8 cellular contexts compared by ENCODE assay signal in genomic region chr4:83535520-83535944, GRCh38. TPM values are rescaled to one million over a fixed set of nuclear protein-coding genes. Genes with fewer than 3 reads are reported as not detected.
DNase-seq lines count a peak whose midpoint lies in the region; ATAC-seq and TF ChIP-seq lines count a peak whose summit lies in the region.

No MANE protein-coding gene starts in this region.

- peak overlapping the region; percentile 84 for H3K4me3 Mint-ChIP-seq in activated T-cell treated with anti-CD3 and anti-CD28 coated beads, Interleukin-2, amount 50 U/mL, for 24 hours

- H3K27me3 ChIP-seq in fibroblast of lung (ENCODE audit: control insufficient read depth, insufficient read depth, low read length): peaks cover 12% of the 10 kb centered on the region
- H3K27me3 ChIP-seq in neural cell (ENCODE audit: insufficient read depth, low read depth, low read length): peaks cover 62% of the 10 kb centered on the region
- H3K27me3 ChIP-seq in upper lobe of left lung: no peaks in the 10 kb centered on the region

- WGBS in upper lobe of left lung, 2 donors: 0% methylated on average over 16 to 19 of the region's 19 CpGs

- H3K27me3 Mint-ChIP-seq in activated T-cell treated with anti-CD3 and anti-CD28 coated beads, Interleukin-2, amount 50 U/mL, for 24 hours: peaks cover 42% of the 10 kb centered on the region

- H4K20me1 ChIP-seq in fibroblast of lung (ENCODE audit: control insufficient read depth, extremely low read depth, insufficient read depth, low read length) (no peaks in the 10 kb centered on the region), neural cell (ENCODE audit: insufficient read depth) (no peaks in the 10 kb centered on the region)

- no peak for TF ChIP-seq CTCF in fibroblast of lung (conservative IDR thresholded peaks at IDR 0.05 in 1 of 2, IDR thresholded peaks at IDR 0.05 in 1 of 2; ENCODE audit: low read depth in 1 of 2, low read length in 2 of 2)
- no peak for TF ChIP-seq CTCF in neural cell (IDR thresholded peaks at IDR 0.05; ENCODE audit: poor library complexity, severe bottlenecking)
- no peak for TF ChIP-seq CTCF in upper lobe of left lung (IDR thresholded peaks at IDR 0.05)

- H3K36me3 ChIP-seq in fibroblast of lung (ENCODE audit: control insufficient read depth, insufficient read depth, low read length) (no peaks in the 10 kb centered on the region), neural cell (ENCODE audit: insufficient read depth, low read length) (no peaks in the 10 kb centered on the region), upper lobe of left lung (no peaks in the 10 kb centered on the region)

- H3K4me3 ChIP-seq in fibroblast of lung (replicated peaks in 1 of 4; ENCODE audit: control extremely low read depth in 1 of 4, insufficient read depth in 1 of 4, low read depth in 3 of 4, low read length in 4 of 4): peak overlapping the region; percentile 79 to 97 (median 88)
- H3K4me3 ChIP-seq in neural cell (ENCODE audit: low read length): peak overlapping the region; percentile 88
- H3K4me3 ChIP-seq in upper lobe of left lung: peak overlapping the region; percentile 64 to 80 (median 70)

- TF ChIP-seq EP300 in neural cell (conservative IDR thresholded peaks at IDR 0.05; ENCODE audit: poor library complexity, severe bottlenecking): no peak
- no peak for TF ChIP-seq EP300 in upper lobe of left lung (IDR thresholded peaks at IDR 0.05)

- peak overlapping the region; percentile 82 for H3K27ac ChIP-seq in fibroblast of lung (ENCODE audit: insufficient read depth, low read length)
- no peak overlapping the region for H3K27ac ChIP-seq in neural cell (ENCODE audit: low read length)
- peak overlapping the region; percentile 78 to 88 (median 81) for H3K27ac ChIP-seq in upper lobe of left lung

- H3K9me3 ChIP-seq in fibroblast of lung (ENCODE audit: control insufficient read depth, insufficient read depth, low read depth, low read length) (no peaks in the 10 kb centered on the region), neural cell (ENCODE audit: low read length) (no peaks in the 10 kb centered on the region), upper lobe of left lung (no peaks in the 10 kb centered on the region)

- H3K4me2 ChIP-seq in fibroblast of lung (ENCODE audit: extremely low read depth, insufficient read depth, low read length) (peak overlapping the region; percentile 98), neural cell (ENCODE audit: low read length) (peak overlapping the region; percentile 97)

- H3K4me1 Mint-ChIP-seq in activated T-cell treated with anti-CD3 and anti-CD28 coated beads, Interleukin-2, amount 50 U/mL, for 24 hours (ENCODE audit: low read depth): peaks cover 22% of the 10 kb centered on the region

- H3F3A ChIP-seq in neural cell (ENCODE audit: insufficient read depth, low read length, poor library complexity, severe bottlenecking): peaks cover 7% of the 10 kb centered on the region

- ATAC-seq in Right ventricle myocardium inferior (peak; percentile 61), HG03025 (IDR thresholded peaks at IDR 0.05; ENCODE audit: low FRiP score, unreplicated experiment) (peak; percentile 32), upper lobe of left lung (ENCODE audit: low FRiP score in 2 of 2) (peak; percentile 78 to 79)

- no peaks in the 10 kb centered on the region for H3K36me3 Mint-ChIP-seq in activated T-cell treated with anti-CD3 and anti-CD28 coated beads, Interleukin-2, amount 50 U/mL, for 24 hours (ENCODE audit: low read depth)

- H3K9me3 Mint-ChIP-seq in activated T-cell treated with anti-CD3 and anti-CD28 coated beads, Interleukin-2, amount 50 U/mL, for 24 hours: no peaks in the 10 kb centered on the region

- TF ChIP-seq POLR2A in upper lobe of left lung (IDR thresholded peaks at IDR 0.05): peak in 1 of 4 donors; percentile 5

- H3K27ac Mint-ChIP-seq in activated T-cell treated with anti-CD3 and anti-CD28 coated beads, Interleukin-2, amount 50 U/mL, for 24 hours: peak overlapping the region; percentile 59

- H2AFZ ChIP-seq in fibroblast of lung (ENCODE audit: low read length) (peak overlapping the region; percentile 96), neural cell (ENCODE audit: low read depth, low read length) (no peak overlapping the region)

- no peaks in the 10 kb centered on the region for H3K9me2 ChIP-seq in neural cell (ENCODE audit: insufficient read depth, low read length)

- DNase-seq in Right ventricle myocardium inferior (ENCODE audit: missing footprints) (peak; percentile 75), cardiac septum (ENCODE audit: low spot score) (no peak), NCI-H526 treated with DMSO at 0.1 percent for 48 hours (lab: John Stamatoyannopoulos, UW) (peak; percentile 62), fibroblast of lung (ENCODE audit: low read depth in 2 of 2) (peak; percentile 72 to 75), upper lobe of left lung (peak in 1 of 2 donors; percentile 67)
- peak; percentile 60 for DNase-seq in activated T-cell treated with anti-CD3 and anti-CD28 coated beads, Interleukin-2, amount 50 U/mL, for 24 hours

- peaks cover 8% of the 10 kb centered on the region for H3K4me1 ChIP-seq in fibroblast of lung (ENCODE audit: control insufficient read depth, extremely low read depth, insufficient read depth, low read length)
- peaks cover 10 to 32% (median 16%) of the 10 kb centered on the region in 4 donors for H3K4me1 ChIP-seq in upper lobe of left lung

- intact Hi-C loops in Right ventricle myocardium inferior (cut with DNase I): no loop called here
- intact Hi-C loops in cardiac septum (cut with DNase I): loop anchor here (2.0 to 5.0 kb wide), 2 partner anchors 47 to 1163 kb away; partner anchors contain the start of gene HNRNPD

- no peak for TF ChIP-seq RAD21 in neural cell (conservative IDR thresholded peaks at IDR 0.05)

- H3K9ac ChIP-seq in fibroblast of lung (ENCODE audit: insufficient read depth, low read length): peak overlapping the region; percentile 78
- H3K9ac ChIP-seq in neural cell (ENCODE audit: low read length): peak overlapping the region; percentile 20

- peaks cover 22% of the 10 kb centered on the region for H3K79me2 ChIP-seq in fibroblast of lung (ENCODE audit: control insufficient read depth, insufficient read depth, low read length)
- no peaks in the 10 kb centered on the region for H3K79me2 ChIP-seq in neural cell (replicated peaks; ENCODE audit: insufficient read depth, low read length)

TF ChIP-seq in neural cell, 6 proteins besides CTCF, POLR2A, EP300 and RAD21:
- TF ChIP-seq POLR2AphosphoS5 (IDR thresholded peaks at IDR 0.05) (peak; percentile 10), MXI1 (conservative IDR thresholded peaks at IDR 0.05; ENCODE audit: poor library complexity, severe bottlenecking) (peak; percentile 65), SMC3 (conservative IDR thresholded peaks at IDR 0.05; ENCODE audit: poor library complexity) (no peak)

RNA-seq across cellular contexts. Expression of gene GPAT3, which starts 0.4 kb away (rescaled TPM):
- total RNA-seq in Right ventricle myocardium inferior (33.8 TPM), cardiac septum (38.5 TPM), fibroblast of lung (2.1 and 4.1 TPM in 2 replicates), upper lobe of left lung (1 to 10 TPM in 5 of 6 donors, not detected in 1; 3.2 to 9.9 (median 8.4) TPM)
- polyA plus RNA-seq in fibroblast of lung (2.6 and 11.2 TPM in 2 replicates), neural cell (not detected in 2 replicates)
- polyA plus RNA-seq in fibroblast of lung (2012): 1.7 and 7.1 TPM in 2 replicates
- polyA minus RNA-seq in fibroblast of lung (ENCODE audit: low replicate concordance) (3.6 and 3.7 TPM in 2 replicates), neural cell (not detected in 2 replicates)

RNA-seq across cellular contexts. Expression of gene ABRAXAS1, which starts 50.6 kb away (rescaled TPM):
- total RNA-seq in Right ventricle myocardium inferior: 6.3 TPM
- 6.4 TPM for total RNA-seq in cardiac septum
- 22.0 and 27.2 TPM in 2 replicates for total RNA-seq in fibroblast of lung
- polyA plus RNA-seq in fibroblast of lung: 14.0 and 17.1 TPM in 2 replicates
- polyA plus RNA-seq in fibroblast of lung (2012): 9.4 and 11.7 TPM in 2 replicates
- polyA minus RNA-seq in fibroblast of lung (ENCODE audit: low replicate concordance): 0.79 and 1.2 TPM in 2 replicates
- 1.1 and 1.4 TPM in 2 replicates for polyA plus RNA-seq in neural cell
- polyA minus RNA-seq in neural cell: 2.9 and 3.1 TPM in 2 replicates
- 10 to 100 TPM in 2 of 6 donors, 1 to 10 TPM in 4; 4.1 to 22.2 (median 9.1) TPM for total RNA-seq in upper lobe of left lung
